Comparison of ENCODE assay signal across 8 cellular contexts in genomic region chr2:100321181-100321880, GRCh38. TPM values are rescaled to one million over a fixed set of nuclear protein-coding genes. Genes with fewer than 3 reads are reported as not detected.
DNase-seq lines count a peak whose midpoint lies in the region; ATAC-seq and TF ChIP-seq lines count a peak whose summit lies in the region.

No MANE protein-coding gene starts in this region.

- H3K36me3 ChIP-seq in IMR-90 (ENCODE audit: control insufficient read depth, insufficient read depth, low read length) = no peaks in the 10 kb centered on the region
- no peaks in the 10 kb centered on the region for H3K36me3 ChIP-seq in adrenal gland (replicated peaks in 1 of 2)
- H3K36me3 ChIP-seq in hepatocyte (replicated peaks; ENCODE audit: insufficient read depth, low read depth) = no peaks in the 10 kb centered on the region

- no peak overlapping the region for H3K23ac ChIP-seq in IMR-90 (ENCODE audit: low read depth, low read length)

- H3K27me3 ChIP-seq in IMR-90 (ENCODE audit: control insufficient read depth, insufficient read depth, low read length) (peaks cover 41% of the 10 kb centered on the region), adrenal gland (no peaks in the 10 kb centered on the region), hepatocyte (peaks cover 56% of the 10 kb centered on the region)

- DNase-seq in COR-L47 (lab: John Stamatoyannopoulos, UW) (peak; percentile 74), IMR-90 (peak; percentile 21), adrenal gland (peak; percentile 41 to 74 (median 57)), hepatocyte (ENCODE audit: low spot score) (peak; percentile 81), renal cortical epithelial cell (ENCODE audit: low read depth) (peak; percentile 9), SIG-M5 (lab: John Stamatoyannopoulos, UW) (no peak)
- no peak for DNase-seq in activated T-helper 1 cell treated with anti-CD3 and anti-CD28 coated beads, Interleukin-12 subunit alpha, Interleukin-12 subunit beta, Interleukin-2, Interleukin-4 antibody, amounts not matched to agents 30 ng/mL and 10 ng/mL and 1 ng/mL, durations not matched to agents 14 hours and 24 hours and 36 hours (ENCODE audit: low spot score)

- no peak overlapping the region for H2AK5ac ChIP-seq in IMR-90 (ENCODE audit: low read depth, low read length)

- no peak overlapping the region for H4K91ac ChIP-seq in IMR-90 (ENCODE audit: insufficient read depth, low read depth, low read length)

- peak overlapping the region; percentile 85 for H2AFZ ChIP-seq in IMR-90 (replicated peaks; ENCODE audit: low read length, poor library complexity)
- H2AFZ ChIP-seq in hepatocyte = peak overlapping the region; percentile 52

- 1% methylated on average over 37 of the region's 79 CpGs; no CpG with 5 or more reads in 1 of the 2 experiments for WGBS in IMR-90 (ENCODE audit: extremely low coverage in 2 of 2, insufficient read length in 1 of 2), 2 experiments
- 0 to 1% (median 0%) methylated on average over 12 to 79 of the region's 79 CpGs for WGBS in adrenal gland, 4 donors
- 1% methylated on average over 52 of the region's 79 CpGs for WGBS in hepatocyte (ENCODE audit: low lambda C conversion rate, missing lambda C conversion rate)

- H3K79me2 ChIP-seq in hepatocyte = no peaks in the 10 kb centered on the region

- H3K9me2 ChIP-seq in hepatocyte (replicated peaks; ENCODE audit: insufficient read depth) = no peaks in the 10 kb centered on the region

- BruUV-seq in IMR-90 (replicated peaks; lab: Mats Ljungman, UMichigan) = no TSS peak

- peaks cover 63% of the 10 kb centered on the region for H3K27me3 Mint-ChIP-seq in activated T-helper 1 cell treated with anti-CD3 and anti-CD28 coated beads, Interleukin-12 subunit alpha, Interleukin-12 subunit beta, Interleukin-2, Interleukin-4 antibody, amounts not matched to agents 30 ng/mL and 10 ng/mL and 1 ng/mL, durations not matched to agents 14 hours and 24 hours and 36 hours (ENCODE audit: insufficient read depth)

- no peak overlapping the region for H2BK20ac ChIP-seq in IMR-90 (ENCODE audit: low read depth, low read length)

- no peak overlapping the region for H3K9ac ChIP-seq in IMR-90 (ENCODE audit: low read depth, low read length)

- no peak overlapping the region for H3K18ac ChIP-seq in IMR-90 (ENCODE audit: low read depth, low read length)

- H3K4me1 ChIP-seq in IMR-90 (ENCODE audit: control insufficient read depth, insufficient read depth, low read length) (no peaks in the 10 kb centered on the region), adrenal gland (replicated peaks in 1 of 2) (peaks cover 0 to 17% of the 10 kb centered on the region in 2 donors), hepatocyte (ENCODE audit: insufficient read depth) (no peaks in the 10 kb centered on the region)

- H4K20me1 ChIP-seq in IMR-90 (ENCODE audit: insufficient read depth, low read length) (no peaks in the 10 kb centered on the region), hepatocyte (ENCODE audit: insufficient read depth, poor library complexity, severe bottlenecking) (peaks cover 3% of the 10 kb centered on the region)

- peak overlapping the region; percentile 26 for H2AK9ac ChIP-seq in IMR-90 (replicated peaks; ENCODE audit: low read depth, low read length, poor library complexity)

- no peak overlapping the region for H4K8ac ChIP-seq in IMR-90 (ENCODE audit: low read depth in 2 of 2, low read length in 2 of 2)

- TF ChIP-seq RAD21 in IMR-90 (IDR thresholded peaks at IDR 0.05; ENCODE audit: low read length) = no peak

- peak overlapping the region; percentile 66 for H3K4me2 ChIP-seq in IMR-90 (ENCODE audit: low read depth, low read length)
- peak overlapping the region; percentile 93 for H3K4me2 ChIP-seq in hepatocyte

- POLR2A ChIA-PET in IMR-90 (lab: Charles Lee; ENCODE audit: unreplicated experiment) = no interaction called here

- dilution Hi-C loops in IMR-90 (cut with HindIII; ENCODE audit: low sequenced_read_pairs, unreplicated experiment) = no loop called here

- TF ChIP-seq CTCF in IMR-90 (conservative IDR thresholded peaks at IDR 0.05; ENCODE audit: low read depth, low read length) (no peak), adrenal gland (IDR thresholded peaks at IDR 0.05) (peak in 3 of 6 experiments; percentile 11 to 46 (median 33)), hepatocyte (IDR thresholded peaks at IDR 0.05; ENCODE audit: poor library complexity) (peak; percentile 35)

- peaks cover 6% of the 10 kb centered on the region for H3K9me3 ChIP-seq in IMR-90 (ENCODE audit: control insufficient read depth, insufficient read depth, low read length)
- H3K9me3 ChIP-seq in adrenal gland (replicated peaks in 1 of 3) = no peaks in the 10 kb centered on the region
- peaks cover 11% of the 10 kb centered on the region for H3K9me3 ChIP-seq in hepatocyte (ENCODE audit: low read depth)

- H3K36me3 Mint-ChIP-seq in activated T-helper 1 cell treated with anti-CD3 and anti-CD28 coated beads, Interleukin-12 subunit alpha, Interleukin-12 subunit beta, Interleukin-2, Interleukin-4 antibody, amounts not matched to agents 30 ng/mL and 10 ng/mL and 1 ng/mL, durations not matched to agents 14 hours and 24 hours and 36 hours (ENCODE audit: low read depth) = peaks cover 5% of the 10 kb centered on the region

- intact Hi-C loops in IMR-90 (cut with micrococcal nuclease) = no loop called here
- intact Hi-C loops in adrenal gland (cut with DNase I) = no loop called here
- intact Hi-C loops in activated T-helper 1 cell treated with anti-CD3 and anti-CD28 coated beads, Interleukin-12 subunit alpha, Interleukin-12 subunit beta, Interleukin-2, Interleukin-4 antibody, amounts not matched to agents 30 ng/mL and 10 ng/mL and 1 ng/mL, durations not matched to agents 14 hours and 24 hours and 36 hours (cut with micrococcal nuclease) = no loop called here

- H2BK120ac ChIP-seq in IMR-90 (ENCODE audit: low read depth, low read length) = no peak overlapping the region

- no peak overlapping the region for H3K4me3 Mint-ChIP-seq in activated T-helper 1 cell treated with anti-CD3 and anti-CD28 coated beads, Interleukin-12 subunit alpha, Interleukin-12 subunit beta, Interleukin-2, Interleukin-4 antibody, amounts not matched to agents 30 ng/mL and 10 ng/mL and 1 ng/mL, durations not matched to agents 14 hours and 24 hours and 36 hours

- no peaks in the 10 kb centered on the region for H3K79me1 ChIP-seq in IMR-90 (ENCODE audit: low read depth in 1 of 2, low read length in 2 of 2)

- H3K9me1 ChIP-seq in IMR-90 (ENCODE audit: insufficient read depth, low read length) = no peaks in the 10 kb centered on the region

- CTCF ChIA-PET in IMR-90 (lab: Yijun Ruan, JAX) = no interaction called here

- H3K9me3 Mint-ChIP-seq in activated T-helper 1 cell treated with anti-CD3 and anti-CD28 coated beads, Interleukin-12 subunit alpha, Interleukin-12 subunit beta, Interleukin-2, Interleukin-4 antibody, amounts not matched to agents 30 ng/mL and 10 ng/mL and 1 ng/mL, durations not matched to agents 14 hours and 24 hours and 36 hours = peaks cover 12% of the 10 kb centered on the region

- H3K27ac ChIP-seq in IMR-90 (ENCODE audit: insufficient read depth, low read length) (no peak overlapping the region), adrenal gland (peak overlapping the region; percentile 81 to 96 (median 88)), hepatocyte (no peak overlapping the region)

- no peak overlapping the region for H4K5ac ChIP-seq in IMR-90 (ENCODE audit: low read depth, low read length)

- in situ Hi-C loops in IMR-90 (cut with MboI; ENCODE audit: low sequenced_read_pairs) = no loop called here

- no peak overlapping the region for H3K14ac ChIP-seq in IMR-90 (replicated peaks; ENCODE audit: low read depth, low read length)

- no peak overlapping the region for H3K56ac ChIP-seq in IMR-90 (ENCODE audit: extremely low read depth, insufficient read depth, low read length)

- TF ChIP-seq POLR2A in IMR-90 (IDR thresholded peaks at IDR 0.05; ENCODE audit: low read depth, low read length) = no peak
- peak; percentile 51 to 53 for TF ChIP-seq POLR2A in adrenal gland (IDR thresholded peaks at IDR 0.05)

- H3K27ac Mint-ChIP-seq in activated T-helper 1 cell treated with anti-CD3 and anti-CD28 coated beads, Interleukin-12 subunit alpha, Interleukin-12 subunit beta, Interleukin-2, Interleukin-4 antibody, amounts not matched to agents 30 ng/mL and 10 ng/mL and 1 ng/mL, durations not matched to agents 14 hours and 24 hours and 36 hours = no peak overlapping the region

- H3K4me1 Mint-ChIP-seq in activated T-helper 1 cell treated with anti-CD3 and anti-CD28 coated beads, Interleukin-12 subunit alpha, Interleukin-12 subunit beta, Interleukin-2, Interleukin-4 antibody, amounts not matched to agents 30 ng/mL and 10 ng/mL and 1 ng/mL, durations not matched to agents 14 hours and 24 hours and 36 hours (ENCODE audit: low read depth) = no peaks in the 10 kb centered on the region

- H3K4me3 ChIP-seq in IMR-90 (ENCODE audit: insufficient read depth, low read depth, low read length) (peak overlapping the region; percentile 38), adrenal gland (peak overlapping the region; percentile 45 to 88 (median 63)), hepatocyte (peak overlapping the region; percentile 55)

- no peak overlapping the region for H3K4ac ChIP-seq in IMR-90 (ENCODE audit: low read depth, low read length)

- ATAC-seq in IMR-90 (ENCODE audit: low read depth) (peak; percentile 83), HG03039 (IDR thresholded peaks at IDR 0.05; ENCODE audit: unreplicated experiment) (no peak)

- H2BK5ac ChIP-seq in IMR-90 (ENCODE audit: low read depth, low read length, poor library complexity, severe bottlenecking) = no peak overlapping the region

- no peak overlapping the region for H2BK15ac ChIP-seq in IMR-90 (ENCODE audit: low read depth, low read length)

TF ChIP-seq in IMR-90, 13 proteins besides CTCF, POLR2A, EP300 and RAD21 (continues in another document):
- TF ChIP-seq CEBPB (IDR thresholded peaks at IDR 0.05; ENCODE audit: low read depth, low read length) (no peak), MAZ (IDR thresholded peaks at IDR 0.05; ENCODE audit: borderline replicate concordance, low read depth, low read length) (no peak), FOS (IDR thresholded peaks at IDR 0.05; ENCODE audit: low read depth, low read length) (no peak), MXI1 (IDR thresholded peaks at IDR 0.05; ENCODE audit: borderline replicate concordance, low read depth, low read length) (no peak)

RNA-seq across cellular contexts. Expression of gene LONRF2, which starts 1.0 kb away (rescaled TPM):
- total RNA-seq in IMR-90 (2012; rRNA removed) (0.54 and 0.83 TPM in 2 replicates), adrenal gland (100 to 1,000 TPM in 1 of 8 donors, 10 to 100 TPM in 7; 30.5 to 110 (median 61.9) TPM), hepatocyte (1.4 and 1.9 TPM in 2 replicates), renal cortical epithelial cell (0.17 and 0.35 TPM in 2 replicates)
- polyA plus RNA-seq in IMR-90 (2012; rRNA removed) (0.19 TPM in 2 replicates), adrenal gland (10 to 100 TPM in 1 of 3 donors, 1 to 10 TPM in 2; 8.1 to 32.5 (median 8.4) TPM), hepatocyte (0.69 and 1.6 TPM in 2 replicates)
- 0.05 and 0.06 TPM in 2 replicates for polyA plus RNA-seq in IMR-90 (2012; cell fraction: cytosol; rRNA removed)
- polyA plus RNA-seq in IMR-90 (2012; cell fraction: nucleus; rRNA removed; ENCODE audit: low replicate concordance) = 0.36 and 0.65 TPM in 2 replicates
- total RNA-seq in activated T-helper 1 cell treated with anti-CD3 and anti-CD28 coated beads, Interleukin-12 subunit alpha, Interleukin-12 subunit beta, Interleukin-2, Interleukin-4 antibody, amounts not matched to agents 30 ng/mL and 10 ng/mL and 1 ng/mL, durations not matched to agents 14 hours and 24 hours and 36 hours = 0.23 and 0.32 TPM in 2 replicates

Comparison
In these comparisons a context has a peak if more than half of its experiments do, and no peak if none do; other contexts are left out.
1. DNase-seq: peak in COR-L47 (single experiment), IMR-90 (single experiment), adrenal gland (7 of 7), hepatocyte (single experiment) and renal cortical epithelial cell (single experiment); none in activated T-helper 1 cell treated with anti-CD3 and anti-CD28 coated beads, Interleukin-12 subunit alpha, Interleukin-12 subunit beta, Interleukin-2, Interleukin-4 antibody, amounts not matched to agents 30 ng/mL and 10 ng/mL and 1 ng/mL, durations not matched to agents 14 hours and 24 hours and 36 hours (single experiment) and SIG-M5 (single experiment).
2. H3K27ac ChIP-seq: peak in adrenal gland (5 of 5); none in IMR-90 (single experiment) and hepatocyte (single experiment).
3. RNA of gene LONRF2, which starts 1.0 kb away (total RNA-seq): 30.5 to 110 TPM in adrenal gland; 1.4 to 1.9 TPM in hepatocyte, 0.54 to 0.83 TPM in IMR-90, 0.17 to 0.35 TPM in renal cortical epithelial cell and 0.23 to 0.32 TPM in activated T-helper 1 cell treated with anti-CD3 and anti-CD28 coated beads, Interleukin-12 subunit alpha, Interleukin-12 subunit beta, Interleukin-2, Interleukin-4 antibody, amounts not matched to agents 30 ng/mL and 10 ng/mL and 1 ng/mL, durations not matched to agents 14 hours and 24 hours and 36 hours; every median in the first group is over 10 times any median in the second.
4. Peak in every context shown above with its lines, with median percentiles within 50 percentile points of each other: H3K4me3 ChIP-seq.